Comparison of ENCODE assay signal across 1 cellular context in the genomic region with DNA sequence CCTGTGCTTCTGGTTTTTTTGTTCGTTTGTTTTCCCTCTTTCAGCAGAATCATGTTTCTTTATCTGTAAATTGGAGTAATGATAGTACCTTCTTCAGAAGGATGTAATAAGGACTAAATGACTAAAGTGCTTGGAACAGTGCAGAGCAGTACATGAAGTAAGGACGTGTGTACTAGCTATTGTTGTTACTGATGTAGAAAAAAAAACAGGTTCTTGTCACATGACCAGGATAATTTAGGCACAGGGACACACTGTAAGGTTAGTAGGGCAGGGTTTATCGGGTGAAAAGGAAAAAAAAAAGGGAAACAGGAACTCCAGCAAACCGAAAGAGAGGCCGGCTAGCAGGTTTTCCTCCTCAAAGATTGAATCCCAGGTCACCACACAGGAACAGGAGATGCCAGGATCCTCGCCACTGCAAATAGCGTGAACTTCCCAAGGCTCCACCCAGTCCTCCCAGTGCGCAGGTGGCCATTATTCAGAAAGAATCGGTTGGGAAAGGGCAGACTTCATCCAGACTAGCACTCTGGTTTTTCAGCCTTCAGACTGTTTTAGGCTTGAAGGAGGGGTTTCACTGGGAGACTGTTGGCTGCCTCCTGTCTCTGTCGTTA.
TF ChIP-seq lines count a peak whose summit lies in the region.

No MANE protein-coding gene starts in this region.

TF ChIP-seq in IMR-90, 13 proteins besides CTCF, POLR2A, EP300 and RAD21:
- no peak for TF ChIP-seq SMC3 (IDR thresholded peaks at IDR 0.05; ENCODE audit: low read depth, low read length)
- TF ChIP-seq BHLHE40 (IDR thresholded peaks at IDR 0.05; ENCODE audit: low read depth, low read length), result no peak
- TF ChIP-seq, protein P1, sequence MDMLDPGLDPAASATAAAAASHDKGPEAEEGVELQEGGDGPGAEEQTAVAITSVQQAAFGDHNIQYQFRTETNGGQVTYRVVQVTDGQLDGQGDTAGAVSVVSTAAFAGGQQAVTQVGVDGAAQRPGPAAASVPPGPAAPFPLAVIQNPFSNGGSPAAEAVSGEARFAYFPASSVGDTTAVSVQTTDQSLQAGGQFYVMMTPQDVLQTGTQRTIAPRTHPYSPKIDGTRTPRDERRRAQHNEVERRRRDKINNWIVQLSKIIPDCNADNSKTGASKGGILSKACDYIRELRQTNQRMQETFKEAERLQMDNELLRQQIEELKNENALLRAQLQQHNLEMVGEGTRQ (IDR thresholded peaks at IDR 0.05; ENCODE audit: low read depth, low read length), result no peak
- no peak for TF ChIP-seq RCOR1 (IDR thresholded peaks at IDR 0.05; ENCODE audit: insufficient replicate concordance, low read length)
- TF ChIP-seq NFE2L2 (IDR thresholded peaks at IDR 0.05; ENCODE audit: low read depth, low read length), result no peak
- TF ChIP-seq MXI1 (IDR thresholded peaks at IDR 0.05; ENCODE audit: borderline replicate concordance, low read depth, low read length), result no peak
- TF ChIP-seq CHD1 (IDR thresholded peaks at IDR 0.05; ENCODE audit: low read depth, low read length), result no peak
- TF ChIP-seq, protein P2, sequence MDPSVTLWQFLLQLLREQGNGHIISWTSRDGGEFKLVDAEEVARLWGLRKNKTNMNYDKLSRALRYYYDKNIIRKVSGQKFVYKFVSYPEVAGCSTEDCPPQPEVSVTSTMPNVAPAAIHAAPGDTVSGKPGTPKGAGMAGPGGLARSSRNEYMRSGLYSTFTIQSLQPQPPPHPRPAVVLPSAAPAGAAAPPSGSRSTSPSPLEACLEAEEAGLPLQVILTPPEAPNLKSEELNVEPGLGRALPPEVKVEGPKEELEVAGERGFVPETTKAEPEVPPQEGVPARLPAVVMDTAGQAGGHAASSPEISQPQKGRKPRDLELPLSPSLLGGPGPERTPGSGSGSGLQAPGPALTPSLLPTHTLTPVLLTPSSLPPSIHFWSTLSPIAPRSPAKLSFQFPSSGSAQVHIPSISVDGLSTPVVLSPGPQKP (IDR thresholded peaks at IDR 0.05; ENCODE audit: borderline replicate concordance, low read depth, low read length), result no peak
- TF ChIP-seq CEBPB (IDR thresholded peaks at IDR 0.05; ENCODE audit: low read depth, low read length), result no peak
- TF ChIP-seq FOS (IDR thresholded peaks at IDR 0.05; ENCODE audit: low read depth, low read length), result no peak
- TF ChIP-seq RFX5 (IDR thresholded peaks at IDR 0.05; ENCODE audit: low read depth, low read length), result no peak
- TF ChIP-seq MAFK (IDR thresholded peaks at IDR 0.05; ENCODE audit: low read depth, low read length), result no peak
- TF ChIP-seq MAZ (IDR thresholded peaks at IDR 0.05; ENCODE audit: borderline replicate concordance, low read depth, low read length), result no peak
